In the genomic region with DNA sequence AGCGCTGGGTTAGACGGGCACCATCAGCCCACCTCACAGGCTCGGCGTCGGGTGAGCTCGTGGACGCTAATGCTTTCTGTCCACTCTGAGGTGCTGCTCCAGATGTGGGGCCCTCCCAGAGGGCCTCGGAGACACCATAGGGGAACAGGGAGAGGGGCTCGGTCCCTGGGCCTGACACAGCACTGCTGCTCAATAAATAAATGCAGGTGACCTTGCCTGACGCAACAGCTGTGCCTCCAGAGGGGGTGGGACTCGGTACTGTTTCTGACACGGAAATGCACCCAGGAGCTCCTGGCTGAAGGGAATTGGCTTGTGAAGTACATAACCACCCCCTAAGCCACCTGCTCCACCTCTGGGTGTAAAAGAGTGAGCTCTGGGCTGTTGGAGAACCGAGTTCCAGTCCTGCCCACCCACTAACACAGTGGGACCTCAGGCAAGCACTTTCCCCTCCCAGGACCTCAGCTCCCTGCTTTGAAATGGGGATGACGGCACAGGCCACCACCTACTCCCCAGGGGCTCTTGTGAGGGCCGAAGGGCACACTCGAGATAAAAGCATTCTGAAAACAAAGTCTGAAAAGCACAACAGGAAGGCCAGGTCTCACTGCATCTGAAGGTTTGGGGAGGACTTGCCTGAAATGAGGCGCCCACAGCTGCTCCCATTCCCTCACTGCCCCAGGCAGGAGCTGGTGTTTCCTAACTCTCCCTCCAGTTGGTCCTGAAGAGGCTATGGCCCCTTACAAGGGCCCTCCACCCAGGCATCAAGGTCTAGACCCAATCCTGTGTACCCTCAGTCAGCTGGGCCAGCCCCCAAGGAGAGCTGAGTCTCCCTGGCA, we compare ENCODE assay signal across 24 cellular contexts. TPM values are rescaled to one million over a fixed set of nuclear protein-coding genes. Genes with fewer than 3 reads are reported as not detected.
DNase-seq lines count a peak whose midpoint lies in the region; ATAC-seq, FAIRE-seq and TF ChIP-seq lines count a peak whose summit lies in the region.
"Had no signal": no experiment of that assay in that cellular context is flagged by ENCODE, and none has a peak within 500 bp of the region (broad histone marks: within the 10 kb centered on the region; RNA-seq: fewer than 3 reads in every experiment).

No MANE protein-coding gene starts in this region.

- H3K9me3 ChIP-seq in BLaER1 (no peaks in the 10 kb centered on the region), H1 (ENCODE audit: insufficient read depth in 2 of 2, low read depth in 1 of 2, low read length in 1 of 2) (no peaks in the 10 kb centered on the region), heart left ventricle (no peaks in the 10 kb centered on the region)
- H3K9me3 ChIP-seq: BE2C, Caco-2, MG63 had no signal

- no peak overlapping the region for H4K8ac ChIP-seq in H1 (ENCODE audit: extremely low read depth, insufficient read depth, low read length)

- H4K91ac ChIP-seq in H1 (replicated peaks; ENCODE audit: insufficient read length, low read length) = no peak overlapping the region

- no peak overlapping the region for H2BK5ac ChIP-seq in H1 (ENCODE audit: low read depth, low read length)

- no peak overlapping the region for H3K23ac ChIP-seq in H1 (ENCODE audit: insufficient read length)

- H3K4me1 ChIP-seq in BLaER1 (peaks cover 34% of the 10 kb centered on the region), H1 (replicated peaks in 1 of 4; ENCODE audit: control insufficient read depth in 3 of 4, insufficient read depth in 4 of 4, low read length in 3 of 4) (peaks cover 0 to 10% (median under 1%) of the 10 kb centered on the region in 4 experiments; a peak in 3 of 7 replicates), heart left ventricle (peaks cover 0 to 12% (median under 1%) of the 10 kb centered on the region in 12 donors)
- H3K4me1 ChIP-seq: Caco-2 had no signal

- TF ChIP-seq EP300 in H1 (IDR thresholded peaks at IDR 0.05; ENCODE audit: borderline replicate concordance in 1 of 2, low read depth in 2 of 2, low read length in 2 of 2) = no peak

- no peak overlapping the region for H2BK15ac ChIP-seq in H1 (ENCODE audit: low read length)

- 0 out of 2 replicates have a peak overlapping the region, but pooled peaks have one; percentile 32 for H3K18ac ChIP-seq in H1 (ENCODE audit: extremely low read depth, low read length)

- H3K27me3 ChIP-seq in BLaER1 (no peaks in the 10 kb centered on the region), H1 (replicated peaks in 1 of 4; ENCODE audit: control insufficient read depth in 3 of 4, extremely low read depth in 1 of 4, insufficient read depth in 3 of 4, low read length in 3 of 4) (no peaks in the 10 kb centered on the region), heart left ventricle (peaks cover 0 to 29% (median 7%) of the 10 kb centered on the region in 9 donors)
- H3K27me3 ChIP-seq: BE2C, MG63 had no signal

- FAIRE-seq in H1 (lab: Jason Lieb, UNC) = no peak
- FAIRE-seq: GM12892 had no signal

- 86% methylated on average over 17 of the region's 17 CpGs; no CpG with 5 or more reads in 1 of the 2 experiments for WGBS in H1 (ENCODE audit: extremely low coverage in 1 of 2, insufficient coverage in 1 of 2, insufficient read length in 1 of 2, insufficient replicate concordance in 2 of 2, low coverage in 1 of 2, low lambda C conversion rate in 2 of 2, missing lambda C conversion rate in 1 of 2), 2 experiments
- 72 to 82% (median 74%) methylated on average over 17 of the region's 17 CpGs for WGBS in heart left ventricle, 4 donors

- H3K14ac ChIP-seq in H1 (ENCODE audit: insufficient read length) = no peak overlapping the region

- POLR2A ChIA-PET in H1 (lab: Charles Lee; ENCODE audit: partially characterized antibody) = interaction anchor here (0.6 to 1.2 kb wide), 3 partner anchors 47 to 144 kb away, joined by 3 read pairs; partner anchors contain the start of gene YWHAB

- H3K4me2 ChIP-seq in BLaER1 (peak overlapping the region; percentile 72), H1 (ENCODE audit: insufficient read depth in 1 of 2, low read depth in 2 of 2, low read length in 2 of 2) (no peak overlapping the region)

- H3K36me3 ChIP-seq in BLaER1 (no peaks in the 10 kb centered on the region), H1 (ENCODE audit: control insufficient read depth in 2 of 4, insufficient read depth in 4 of 4, low read length in 3 of 4) (peaks cover 0 to 9% (median 2%) of the 10 kb centered on the region in 4 experiments; a peak in 3 of 8 replicates), heart left ventricle (no peaks in the 10 kb centered on the region)
- H3K36me3 ChIP-seq: BE2C, MG63 had no signal

- H2BK20ac ChIP-seq in H1 (ENCODE audit: low read length) = no peak overlapping the region; the same call in 1 of the 2 replicates

- CTCF ChIA-PET in H1 (lab: Charles Lee; ENCODE audit: partially characterized antibody) = interaction anchor here (0.5 to 15.1 kb wide), 13 partner anchors 10 to 157 kb away, joined by 3 to 256 read pairs (median 4); partner anchors contain the start of genes CCN5 and PABPC1L

- no peak overlapping the region for H3K27ac ChIP-seq in BLaER1
- no peak overlapping the region for H3K27ac ChIP-seq in H1 (ENCODE audit: low read depth, low read length)
- H3K27ac ChIP-seq in heart left ventricle = no peak overlapping the region

- H4K20me1 ChIP-seq in BLaER1 (no peaks in the 10 kb centered on the region), H1 (replicated peaks in 1 of 2; ENCODE audit: control insufficient read depth in 1 of 2, insufficient read depth in 2 of 2, low read length in 2 of 2) (no peaks in the 10 kb centered on the region)

- H3K4ac ChIP-seq in H1 (replicated peaks; ENCODE audit: insufficient read length, low read depth, low read length) = no peak overlapping the region

- peak; percentile 22 for DNase-seq in COLO668 (lab: John Stamatoyannopoulos, UW; ENCODE audit: unreplicated experiment)
- peak; percentile 39 for DNase-seq in NCI-H345 (lab: John Stamatoyannopoulos, UW)
- no peak for DNase-seq in H1 (ENCODE audit: low read depth in 1 of 2, low spot score in 2 of 2)
- DNase-seq in SK-N-DZ (ENCODE audit: low spot score) = no peak
- DNase-seq in LoVo (ENCODE audit: low spot score) = no peak
- no peak for DNase-seq in heart left ventricle
- DNase-seq: BE2C; CD4-positive, alpha-beta T cell; DMS 273 treated with DMSO at 0.1 percent for 48 hours; DMS79 treated with DMSO at 0.1 percent for 48 hours; GOT3; Kasumi-1; MG63; NCI-H1436 treated with DMSO at 0.1 percent for 48 hours; NCI-H2081; NCI-H510A; NCI-H748 treated with DMSO at 0.1 percent for 48 hours; T-helper 9 cell had no signal

- TF ChIP-seq CTCF in H1 (IDR thresholded peaks at IDR 0.05; ENCODE audit: control extremely low read depth in 1 of 3, insufficient read depth in 1 of 3, low read depth in 1 of 3, low read length in 3 of 3) (no peak), heart left ventricle (IDR thresholded peaks at IDR 0.05) (no peak)

- no peak for ATAC-seq in heart left ventricle
- ATAC-seq: Panc1 had no signal

- H3K4me3 ChIP-seq in BLaER1 (no peak overlapping the region), H1 (ENCODE audit: extremely low read depth in 1 of 4, insufficient read depth in 2 of 4, low read depth in 3 of 4, low read length in 4 of 4) (no peak overlapping the region), heart left ventricle (no peak overlapping the region)
- H3K4me3 ChIP-seq: MG63 had no signal

- H3K23me2 ChIP-seq in H1 (ENCODE audit: low read depth, low read length) = no peaks in the 10 kb centered on the region

- H2AK5ac ChIP-seq in H1 (ENCODE audit: low read depth, low read length) = no peak overlapping the region

- intact Hi-C loops in heart left ventricle (cut with DNase I) = loop anchor here in 1 of 10 donors (2.0 kb wide), 1 partner anchor 114 kb away; no protein-coding TSS in a partner anchor

- H3K9ac ChIP-seq in BLaER1 (no peak overlapping the region), H1 (replicated peaks in 1 of 4; ENCODE audit: extremely low read depth in 1 of 4, low read depth in 3 of 4, low read length in 3 of 4) (no peak overlapping the region)

- no peak overlapping the region for H4K5ac ChIP-seq in H1 (ENCODE audit: insufficient read length, low read depth, low read length)

- no peak overlapping the region for H2BK120ac ChIP-seq in H1 (replicated peaks; ENCODE audit: low read depth, low read length)

- no peak for TF ChIP-seq RAD21 in H1 (IDR thresholded peaks at IDR 0.05 in 1 of 2, conservative IDR thresholded peaks at IDR 0.05 in 1 of 2; ENCODE audit: low read depth in 2 of 2, low read length in 2 of 2)

- H2BK12ac ChIP-seq in H1 (ENCODE audit: low read depth, low read length) = no peak overlapping the region

- no peak overlapping the region for H3K56ac ChIP-seq in H1 (replicated peaks; ENCODE audit: insufficient read length, low read depth, low read length)

- H2AFZ ChIP-seq in H1 (ENCODE audit: low read length) = no peak overlapping the region

- H3K79me2 ChIP-seq in H1 (ENCODE audit: control insufficient read depth in 1 of 2, insufficient read depth in 2 of 2, low read length in 2 of 2) = no peaks in the 10 kb centered on the region

- TF ChIP-seq POLR2A in H1 (IDR thresholded peaks at IDR 0.05; ENCODE audit: control extremely low read depth in 1 of 2, low read depth in 2 of 2, low read length in 2 of 2) (no peak), heart left ventricle (IDR thresholded peaks at IDR 0.05) (no peak)

- no peaks in the 10 kb centered on the region for H3K79me1 ChIP-seq in H1 (ENCODE audit: low read depth, low read length)

RNA-seq across cellular contexts. Expression of gene KCNK15, which starts 6.7 kb away (rescaled TPM):
- 0.24 and 0.33 TPM in 2 replicates for total RNA-seq in H1 (2021; fragmentation: NEBNext Ultra II Directional; extraction: Animal tissue kit (Norgen Biotek cat#: 25700))
- 0.33 and 0.74 TPM in 2 replicates for polyA plus RNA-seq in H1 (2011; rRNA removed)
- polyA plus RNA-seq in H1 (2011; cell fraction: cytosol; rRNA removed) = 0.30 TPM
- 0.54 TPM for polyA plus RNA-seq in H1 (2011; cell fraction: nucleus; rRNA removed)
- polyA plus RNA-seq in H1 (2012, experiment 1 of 2) = 0.17 to 0.52 TPM (median 0.37 TPM) in 4 replicates
- polyA plus RNA-seq in H1 (2012, experiment 2 of 2) = 0.22 TPM
- polyA plus RNA-seq in H1 (2013, experiment 1 of 2) = 0.26 TPM
- polyA plus RNA-seq in H1 (2013, experiment 2 of 2) = 0.26 TPM
- polyA minus RNA-seq in H1 (2011; rRNA and poly(A)+ RNA removed) = 0.17 and 0.79 TPM in 2 replicates
- polyA minus RNA-seq in H1 (2011; cell fraction: cytosol; rRNA and poly(A)+ RNA removed) = 0.66 TPM
- 2.1 TPM for polyA minus RNA-seq in H1 (2011; cell fraction: nucleus; rRNA and poly(A)+ RNA removed)
- polyA plus RNA-seq in SK-N-DZ (2014; cell fraction: cytosol; rRNA removed) = 0.10 and 0.61 TPM in 2 replicates
- polyA plus RNA-seq in SK-N-DZ (2014; cell fraction: nucleus; rRNA removed) = not detected in 2 replicates
- total RNA-seq in heart left ventricle = 1 to 10 TPM in 2 of 9 donors, under 1 TPM in 7; 0.12 to 2.2 (median 0.39) TPM
- under 1 TPM; 0.23 to 0.33 TPM for polyA plus RNA-seq in heart left ventricle
- total RNA-seq: A673; CD4-positive, alpha-beta T cell had no signal

RNA-seq across cellular contexts. Expression of gene CCN5, which starts 37.1 kb away (rescaled TPM):
- total RNA-seq in H1 (2021; fragmentation: NEBNext Ultra II Directional; extraction: Animal tissue kit (Norgen Biotek cat#: 25700)) = not detected in 2 replicates
- polyA plus RNA-seq in H1 (2011; rRNA removed) = not detected in 2 replicates
- polyA plus RNA-seq in H1 (2011; cell fraction: cytosol; rRNA removed) = not detected
- polyA plus RNA-seq in H1 (2011; cell fraction: nucleus; rRNA removed) = not detected
- polyA plus RNA-seq in H1 (2012, experiment 1 of 2) = 0.07 TPM in 1 of 4 replicates, not detected in the others
- 0.10 TPM for polyA plus RNA-seq in H1 (2012, experiment 2 of 2)
- polyA plus RNA-seq in H1 (2013, experiment 1 of 2) = not detected
- polyA plus RNA-seq in H1 (2013, experiment 2 of 2) = not detected
- polyA minus RNA-seq in H1 (2011; rRNA and poly(A)+ RNA removed) = not detected in 2 replicates
- polyA minus RNA-seq in H1 (2011; cell fraction: cytosol; rRNA and poly(A)+ RNA removed) = 6.5 TPM
- 2.2 TPM for polyA minus RNA-seq in H1 (2011; cell fraction: nucleus; rRNA and poly(A)+ RNA removed)
- polyA plus RNA-seq in SK-N-DZ (2014; cell fraction: cytosol; rRNA removed) = not detected in 2 replicates
- not detected in 2 replicates for polyA plus RNA-seq in SK-N-DZ (2014; cell fraction: nucleus; rRNA removed)
- total RNA-seq in heart left ventricle = 10 to 100 TPM in 8 of 9 donors, 1 to 10 TPM in 1; 7.3 to 62.3 (median 28.7) TPM
- polyA plus RNA-seq in heart left ventricle = 10 to 100 TPM; 11.0 to 92.3 TPM
- total RNA-seq: A673; Caco-2; CD4-positive, alpha-beta T cell; T-helper 1 cell treated with Interleukin-12 subunit alpha and Interleukin-12 subunit beta and Interleukin-4 antibody, amounts not matched to agents 30 ng/mL and 1 ng/mL, for 36 hours had no signal

RNA-seq across cellular contexts. Expression of gene RIMS4, which starts 58.0 kb away (rescaled TPM):
- 44.2 and 49.8 TPM in 2 replicates for total RNA-seq in H1 (2021; fragmentation: NEBNext Ultra II Directional; extraction: Animal tissue kit (Norgen Biotek cat#: 25700))
- 13.3 and 18.9 TPM in 2 replicates for polyA plus RNA-seq in H1 (2011; rRNA removed)
- polyA plus RNA-seq in H1 (2011; cell fraction: cytosol; rRNA removed) = 14.4 TPM
- polyA plus RNA-seq in H1 (2011; cell fraction: nucleus; rRNA removed) = 23.8 TPM
- polyA plus RNA-seq in H1 (2012, experiment 1 of 2) = 24.4 to 33.1 TPM (median 29.0 TPM) in 4 replicates
- polyA plus RNA-seq in H1 (2012, experiment 2 of 2) = 34.8 TPM
- polyA plus RNA-seq in H1 (2013, experiment 1 of 2) = 10.3 TPM
- polyA plus RNA-seq in H1 (2013, experiment 2 of 2) = 10.5 TPM
- 26.1 and 29.8 TPM in 2 replicates for polyA minus RNA-seq in H1 (2011; rRNA and poly(A)+ RNA removed)
- 23.3 TPM for polyA minus RNA-seq in H1 (2011; cell fraction: cytosol; rRNA and poly(A)+ RNA removed)
- 12.1 TPM for polyA minus RNA-seq in H1 (2011; cell fraction: nucleus; rRNA and poly(A)+ RNA removed)
- polyA plus RNA-seq in SK-N-DZ (2014; cell fraction: cytosol; rRNA removed) = 50.9 and 55.4 TPM in 2 replicates
- 29.8 and 30.5 TPM in 2 replicates for polyA plus RNA-seq in SK-N-DZ (2014; cell fraction: nucleus; rRNA removed)
- total RNA-seq in heart left ventricle = under 1 TPM in 4 of 9 donors, not detected in 5; 0.10 to 0.59 (median 0.29) TPM
- polyA plus RNA-seq in heart left ventricle = under 1 TPM; 0.04 to 0.06 TPM
- total RNA-seq: CD4-positive, alpha-beta T cell; T-helper 1 cell treated with Interleukin-12 subunit alpha and Interleukin-12 subunit beta and Interleukin-4 antibody, amounts not matched to agents 30 ng/mL and 1 ng/mL, for 36 hours had no signal

Comparison
In these comparisons a context has a peak if more than half of its experiments do, and no peak if none do; other contexts are left out.
1. DNase-seq: peak in COLO668 (single experiment) and NCI-H345 (single experiment); none in H1 (0 of 2), SK-N-DZ (single experiment), LoVo (single experiment) and heart left ventricle (0 of 5).
2. RNA of gene RIMS4, which starts 58.0 kb away (total RNA-seq): 44.2 to 49.8 TPM in H1; 0.10 to 0.59 TPM in heart left ventricle; every median in the first group is over 10 times any median in the second.